Comparison of ENCODE assay signal across 32 cellular contexts in the genomic region with DNA sequence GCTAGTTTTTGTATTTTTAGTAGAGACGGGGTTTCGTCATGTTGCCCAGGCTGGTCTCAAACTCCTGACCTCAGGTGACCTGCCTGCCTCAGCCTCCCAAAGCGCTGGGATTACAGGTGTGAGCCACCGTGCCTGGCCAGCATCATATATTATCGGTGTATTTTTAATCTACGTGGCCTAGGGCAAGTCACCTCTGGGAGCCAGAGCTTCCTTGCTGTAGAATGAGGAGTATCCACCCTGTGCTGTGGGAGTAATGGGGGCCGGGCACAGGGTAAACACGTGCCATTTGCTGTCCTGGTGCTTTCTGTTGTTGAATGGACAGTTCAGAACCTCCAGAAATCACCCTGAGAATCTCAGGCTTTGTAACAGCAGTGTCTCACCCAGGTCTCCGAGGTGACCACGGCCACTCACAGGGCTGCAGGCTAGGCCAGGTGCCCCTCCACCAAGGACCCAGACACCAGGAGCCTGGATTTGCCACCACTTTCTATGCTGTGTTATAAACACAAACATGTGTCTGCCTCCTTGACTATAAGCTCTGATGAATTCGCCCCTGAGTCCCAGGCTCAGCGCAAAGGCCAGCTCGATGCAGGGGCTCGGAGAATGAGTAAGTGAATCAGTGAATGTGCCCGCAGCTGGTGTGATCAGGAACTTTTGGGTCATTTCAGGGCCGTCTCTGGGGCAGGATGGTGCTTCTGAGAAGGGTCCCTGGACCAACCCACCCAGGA.
"Had no signal": no experiment of that assay in that cellular context is flagged by ENCODE, and none has a peak within 500 bp of the region (broad histone marks: within the 10 kb centered on the region; RNA-seq: fewer than 3 reads in every experiment).

No MANE protein-coding gene starts in this region.

- H3K27me3 ChIP-seq: adrenal gland, body of pancreas, dorsolateral prefrontal cortex, foreskin keratinocyte, gastrocnemius medialis, heart left ventricle had no signal

- H3K36me3 Mint-ChIP-seq: activated CD4-positive, alpha-beta memory T cell treated with anti-CD3 and anti-CD28 coated beads for 36 hours; activated CD8-positive, alpha-beta memory T cell treated with anti-CD3 and anti-CD28 coated beads, Interleukin-2, amount 10 ng/mL, durations not matched to agents 7 days and 5 days; activated naive CD4-positive, alpha-beta T cell treated with anti-CD3 and anti-CD28 coated beads, Interleukin-2, amount 50 U/mL, for 24 hours; activated naive CD8-positive, alpha-beta T cell treated with anti-CD3 and anti-CD28 coated beads for 36 hours had no signal

- H3K4me3 ChIP-seq: adrenal gland, body of pancreas, coronary artery, dorsolateral prefrontal cortex, gastrocnemius medialis, heart left ventricle had no signal

- H3K27ac Mint-ChIP-seq: activated CD4-positive, alpha-beta memory T cell treated with anti-CD3 and anti-CD28 coated beads for 36 hours; activated CD4-positive, alpha-beta T cell treated with anti-CD3 and anti-CD28 coated beads for 36 hours; activated CD4-positive, alpha-beta T cell treated with anti-CD3 and anti-CD28 coated beads, Interleukin-2, amount 10 ng/mL, durations not matched to agents 24 days and 14 days; activated CD8-positive, alpha-beta memory T cell treated with anti-CD3 and anti-CD28 coated beads, Interleukin-2, amount 10 ng/mL, durations not matched to agents 7 days and 5 days; activated CD8-positive, alpha-beta T cell treated with anti-CD3 and anti-CD28 coated beads, Interleukin-2, amount 10 ng/mL, durations not matched to agents 7 days and 5 days; activated naive CD4-positive, alpha-beta T cell treated with anti-CD3 and anti-CD28 coated beads for 36 hours; activated naive CD4-positive, alpha-beta T cell treated with anti-CD3 and anti-CD28 coated beads, Interleukin-2, amount 50 U/mL, for 24 hours; activated naive CD8-positive, alpha-beta T cell treated with anti-CD3 and anti-CD28 coated beads for 36 hours; activated naive CD8-positive, alpha-beta T cell treated with anti-CD3 and anti-CD28 coated beads, Interleukin-2, amount 50 U/mL, for 24 hours; activated T-helper 1 cell treated with anti-CD3 and anti-CD28 coated beads, Interleukin-12 subunit alpha, Interleukin-12 subunit beta, Interleukin-2, Interleukin-4 antibody, amounts not matched to agents 30 ng/mL and 10 ng/mL and 1 ng/mL, durations not matched to agents 14 hours and 24 hours and 36 hours; activated T-helper 2 cell treated with anti-CD3 and anti-CD28 coated beads, Interferon-gamma antibody, Interleukin-2, Interleukin-4, amounts not matched to agents 10 μg/mL and 5 μg/mL and 100 μg/mL, durations not matched to agents 14 hours and 24 hours and 36 hours; dendritic cell treated with granulocyte-macrophage colony-stimulating factor and Interleukin-4, amounts not matched to agents 40 ng/mL and 50 ng/mL, for 4 days; endodermal cell had no signal

- H3K9me3 Mint-ChIP-seq: activated CD4-positive, alpha-beta memory T cell treated with anti-CD3 and anti-CD28 coated beads for 36 hours; activated CD4-positive, alpha-beta T cell treated with anti-CD3 and anti-CD28 coated beads, Interleukin-2, amount 10 ng/mL, durations not matched to agents 24 days and 14 days; activated naive CD4-positive, alpha-beta T cell treated with anti-CD3 and anti-CD28 coated beads for 36 hours; activated naive CD4-positive, alpha-beta T cell treated with anti-CD3 and anti-CD28 coated beads, Interleukin-2, amount 50 U/mL, for 24 hours; activated naive CD8-positive, alpha-beta T cell treated with anti-CD3 and anti-CD28 coated beads for 36 hours; activated naive CD8-positive, alpha-beta T cell treated with anti-CD3 and anti-CD28 coated beads, Interleukin-2, amount 50 U/mL, for 24 hours; activated T-helper 1 cell treated with anti-CD3 and anti-CD28 coated beads, Interleukin-12 subunit alpha, Interleukin-12 subunit beta, Interleukin-2, Interleukin-4 antibody, amounts not matched to agents 30 ng/mL and 10 ng/mL and 1 ng/mL, durations not matched to agents 14 hours and 24 hours and 36 hours; activated T-helper 2 cell treated with anti-CD3 and anti-CD28 coated beads, Interferon-gamma antibody, Interleukin-2, Interleukin-4, amounts not matched to agents 10 μg/mL and 5 μg/mL and 100 μg/mL, durations not matched to agents 14 hours and 24 hours and 36 hours; dendritic cell treated with granulocyte-macrophage colony-stimulating factor and Interleukin-4, amounts not matched to agents 40 ng/mL and 50 ng/mL, for 4 days; endodermal cell had no signal

- H3K4me1 ChIP-seq: adrenal gland, foreskin keratinocyte, gastrocnemius medialis, heart left ventricle had no signal

- H3K27ac ChIP-seq: adrenal gland, body of pancreas, coronary artery, dorsolateral prefrontal cortex, foreskin keratinocyte, gastrocnemius medialis, heart left ventricle had no signal

- H3K9me3 ChIP-seq: adrenal gland, body of pancreas, gastrocnemius medialis had no signal

- H3K4me3 Mint-ChIP-seq: activated CD4-positive, alpha-beta memory T cell treated with anti-CD3 and anti-CD28 coated beads for 36 hours; activated CD4-positive, alpha-beta T cell treated with anti-CD3 and anti-CD28 coated beads for 36 hours; activated CD4-positive, alpha-beta T cell treated with anti-CD3 and anti-CD28 coated beads, Interleukin-2, amount 10 ng/mL, durations not matched to agents 24 days and 14 days; activated CD8-positive, alpha-beta memory T cell treated with anti-CD3 and anti-CD28 coated beads, Interleukin-2, amount 10 ng/mL, durations not matched to agents 7 days and 5 days; activated CD8-positive, alpha-beta T cell treated with anti-CD3 and anti-CD28 coated beads, Interleukin-2, amount 10 ng/mL, durations not matched to agents 7 days and 5 days; activated naive CD4-positive, alpha-beta T cell treated with anti-CD3 and anti-CD28 coated beads for 36 hours; activated naive CD4-positive, alpha-beta T cell treated with anti-CD3 and anti-CD28 coated beads, Interleukin-2, amount 50 U/mL, for 24 hours; activated naive CD8-positive, alpha-beta T cell treated with anti-CD3 and anti-CD28 coated beads for 36 hours; activated naive CD8-positive, alpha-beta T cell treated with anti-CD3 and anti-CD28 coated beads, Interleukin-2, amount 50 U/mL, for 24 hours; activated T-helper 1 cell treated with anti-CD3 and anti-CD28 coated beads, Interleukin-12 subunit alpha, Interleukin-12 subunit beta, Interleukin-2, Interleukin-4 antibody, amounts not matched to agents 30 ng/mL and 10 ng/mL and 1 ng/mL, durations not matched to agents 14 hours and 24 hours and 36 hours; dendritic cell treated with granulocyte-macrophage colony-stimulating factor and Interleukin-4, amounts not matched to agents 40 ng/mL and 50 ng/mL, for 4 days; endodermal cell had no signal

- H3K27me3 Mint-ChIP-seq: activated CD4-positive, alpha-beta memory T cell treated with anti-CD3 and anti-CD28 coated beads for 36 hours; activated CD4-positive, alpha-beta T cell treated with anti-CD3 and anti-CD28 coated beads for 36 hours; activated CD4-positive, alpha-beta T cell treated with anti-CD3 and anti-CD28 coated beads, Interleukin-2, amount 10 ng/mL, durations not matched to agents 24 days and 14 days; activated naive CD4-positive, alpha-beta T cell treated with anti-CD3 and anti-CD28 coated beads, Interleukin-2, amount 50 U/mL, for 24 hours; activated naive CD8-positive, alpha-beta T cell treated with anti-CD3 and anti-CD28 coated beads for 36 hours; activated naive CD8-positive, alpha-beta T cell treated with anti-CD3 and anti-CD28 coated beads, Interleukin-2, amount 50 U/mL, for 24 hours; dendritic cell treated with granulocyte-macrophage colony-stimulating factor and Interleukin-4, amounts not matched to agents 40 ng/mL and 50 ng/mL, for 4 days had no signal

- H3K36me3 ChIP-seq: adrenal gland, gastrocnemius medialis, heart left ventricle had no signal

- DNase-seq: activated CD4-positive, alpha-beta memory T cell treated with anti-CD3 and anti-CD28 coated beads for 36 hours; activated CD4-positive, alpha-beta T cell treated with anti-CD3 and anti-CD28 coated beads for 36 hours; activated CD4-positive, alpha-beta T cell treated with anti-CD3 and anti-CD28 coated beads, Interleukin-2, amount 10 ng/mL, durations not matched to agents 24 days and 14 days; activated CD4-positive, CD25-positive, alpha-beta regulatory T cell; activated CD4-positive, CD25-positive, alpha-beta regulatory T cell treated with anti-CD3 and anti-CD28 coated beads, Interleukin-2, amount 50 U/mL, for 72 hours; activated CD8-positive, alpha-beta memory T cell treated with anti-CD3 and anti-CD28 coated beads, Interleukin-2, amount 10 ng/mL, durations not matched to agents 7 days and 5 days; activated CD8-positive, alpha-beta memory T cell treated with anti-CD3 and anti-CD28 coated beads, Interleukin-2, amount 50 U/mL, for 4 hours; activated CD8-positive, alpha-beta T cell treated with anti-CD3 and anti-CD28 coated beads, Interleukin-2, amount 10 ng/mL, durations not matched to agents 7 days and 5 days; activated effector memory CD4-positive, alpha-beta T cell treated with anti-CD3 and anti-CD28 coated beads, Interleukin-2, amount 50 U/mL, for 16 hours; activated naive CD4-positive, alpha-beta T cell treated with anti-CD3 and anti-CD28 coated beads for 36 hours; activated naive CD8-positive, alpha-beta T cell treated with anti-CD3 and anti-CD28 coated beads for 36 hours; activated naive CD8-positive, alpha-beta T cell treated with anti-CD3 and anti-CD28 coated beads, Interleukin-2, amount 50 U/mL, for 24 hours; activated T-cell treated with anti-CD3 and anti-CD28 coated beads, Interleukin-2, amount 50 U/mL, for 1 hour; activated T-cell treated with anti-CD3 and anti-CD28 coated beads, Interleukin-2, amount 50 U/mL, for 48 hours; adrenal gland; amygdala; body of pancreas; caudate nucleus; effector memory CD4-positive, alpha-beta T cell; endodermal cell; foreskin keratinocyte; gastrocnemius medialis; glutamatergic neuron; heart left ventricle; T-helper 2 cell had no signal

- ATAC-seq: activated CD4-positive, alpha-beta T cell treated with anti-CD3 and anti-CD28 coated beads for 36 hours; activated CD8-positive, alpha-beta memory T cell treated with anti-CD3 and anti-CD28 coated beads, Interleukin-2, amount 10 ng/mL, durations not matched to agents 7 days and 5 days; activated CD8-positive, alpha-beta T cell treated with anti-CD3 and anti-CD28 coated beads, Interleukin-2, amount 10 ng/mL, durations not matched to agents 7 days and 5 days; activated naive CD8-positive, alpha-beta T cell treated with anti-CD3 and anti-CD28 coated beads, Interleukin-2, amount 50 U/mL, for 24 hours; body of pancreas; esophagus mucosa; foreskin keratinocyte; gastrocnemius medialis; heart left ventricle had no signal
